15 cellular contexts compared by ENCODE assay signal in the genomic region with DNA sequence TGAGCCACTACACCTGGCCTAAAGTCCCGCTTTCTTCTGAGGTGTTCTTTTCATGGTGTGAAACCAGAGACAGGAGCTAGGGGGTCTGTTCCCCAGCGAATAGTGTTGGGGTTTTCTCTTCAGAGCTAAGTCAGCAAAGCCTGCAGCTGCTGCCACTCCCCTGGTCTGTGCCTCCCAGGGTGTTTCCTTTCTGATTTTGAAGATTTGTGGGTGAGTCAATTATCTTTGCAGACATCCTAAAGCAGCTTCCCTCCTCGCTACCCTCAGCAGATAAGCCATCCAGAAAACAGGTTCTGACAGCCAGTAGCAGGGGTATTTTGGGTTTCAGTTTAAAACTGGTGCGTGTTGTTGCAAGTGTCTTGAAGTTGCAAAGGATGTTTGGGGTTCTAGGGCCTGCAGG.
DNase-seq lines count a peak whose midpoint lies in the region; ATAC-seq and TF ChIP-seq lines count a peak whose summit lies in the region.
"Had no signal": no experiment of that assay in that cellular context is flagged by ENCODE, and none has a peak within 500 bp of the region (broad histone marks: within the 10 kb centered on the region; RNA-seq: fewer than 3 reads in every experiment).

No MANE protein-coding gene starts in this region.

- H3K79me2 ChIP-seq in MM.1S (ENCODE audit: low read length): no peaks in the 10 kb centered on the region

- peaks cover 57% of the 10 kb centered on the region for H3K4me1 Mint-ChIP-seq in activated T-cell treated with anti-CD3 and anti-CD28 coated beads, Interleukin-2, amount 50 U/mL, for 72 hours (ENCODE audit: low read depth)
- peaks cover 55 to 65% of the 10 kb centered on the region in 2 donors for H3K4me1 Mint-ChIP-seq in natural killer cell

- peak overlapping the region; percentile 35 for H3K4me3 ChIP-seq in MM.1S (ENCODE audit: low read length)
- H3K4me3 ChIP-seq: thyroid gland had no signal

- intact Hi-C loops in natural killer cell (cut with micrococcal nuclease): no loop called here

- no peaks in the 10 kb centered on the region for H3K27me3 ChIP-seq in MM.1S (replicated peaks; ENCODE audit: insufficient read depth, low read length)
- H3K27me3 ChIP-seq: thyroid gland had no signal

- no peaks in the 10 kb centered on the region for H3K36me3 ChIP-seq in MM.1S (replicated peaks; ENCODE audit: insufficient read depth, low read length)
- H3K36me3 ChIP-seq: thyroid gland had no signal

- H3K9me3 Mint-ChIP-seq in activated T-cell treated with anti-CD3 and anti-CD28 coated beads, Interleukin-2, amount 50 U/mL, for 72 hours: no peaks in the 10 kb centered on the region
- H3K9me3 Mint-ChIP-seq in natural killer cell: no peaks in the 10 kb centered on the region
- H3K9me3 Mint-ChIP-seq: IgD-negative memory B cell had no signal

- H3F3A ChIP-seq in MM.1S (ENCODE audit: insufficient read depth, low read length): peaks cover 28% of the 10 kb centered on the region

- no peaks in the 10 kb centered on the region for H3K9me2 ChIP-seq in MM.1S (replicated peaks; ENCODE audit: insufficient read depth, low read length)

- peak overlapping the region; percentile 37 for H2AFZ ChIP-seq in MM.1S (ENCODE audit: low read length)

- DNase-seq in activated CD4-positive, CD25-positive, alpha-beta regulatory T cell treated with anti-CD3 and anti-CD28 coated beads, Interleukin-2, amount 50 U/mL, for 72 hours: no peak
- DNase-seq in MM.1S (peak; percentile 92), natural killer cell (no peak), GM20000 (ENCODE audit: low spot score) (no peak), amniotic stem cell (lab: John Stamatoyannopoulos, UW) (no peak)
- peak in 1 of 2 donors; percentile 26 for DNase-seq in activated T-cell treated with anti-CD3 and anti-CD28 coated beads, Interleukin-2, amount 50 U/mL, for 72 hours
- DNase-seq in effector CD4-positive, alpha-beta T cell: no peak
- DNase-seq: DMS53, midbrain, NCI-H2029, right cardiac atrium, thyroid gland had no signal

- H3K27me3 Mint-ChIP-seq in activated T-cell treated with anti-CD3 and anti-CD28 coated beads, Interleukin-2, amount 50 U/mL, for 72 hours (ENCODE audit: low read depth): no peaks in the 10 kb centered on the region
- H3K27me3 Mint-ChIP-seq in natural killer cell (ENCODE audit: low read depth in 2 of 2): no peaks in the 10 kb centered on the region

- TF ChIP-seq CTCF in MM.1S (IDR thresholded peaks at IDR 0.05; ENCODE audit: low read length) (peak; percentile 9; the same call in 1 of the 2 replicates), natural killer cell (IDR thresholded peaks at IDR 0.05) (no peak), GM20000 (IDR thresholded peaks at IDR 0.05; ENCODE audit: extremely low read depth, missing control alignments) (no peak)

- no peaks in the 10 kb centered on the region for H3K36me3 Mint-ChIP-seq in activated T-cell treated with anti-CD3 and anti-CD28 coated beads, Interleukin-2, amount 50 U/mL, for 72 hours (ENCODE audit: insufficient read depth in 2 of 2)
- no peaks in the 10 kb centered on the region for H3K36me3 Mint-ChIP-seq in natural killer cell
- H3K36me3 Mint-ChIP-seq: IgD-negative memory B cell had no signal

- ATAC-seq in activated CD4-positive, CD25-positive, alpha-beta regulatory T cell treated with anti-CD3 and anti-CD28 coated beads, Interleukin-2, amount 50 U/mL, for 24 hours: peak; percentile 38 to 60
- peak; percentile 52 to 64 for ATAC-seq in activated T-cell treated with anti-CD3 and anti-CD28 coated beads, Interleukin-2, amount 50 U/mL, for 72 hours (replicated peaks in 1 of 2)
- ATAC-seq in natural killer cell: peak; percentile 49 to 60 (median 50)
- ATAC-seq: right cardiac atrium had no signal

- H3K27ac Mint-ChIP-seq in activated T-cell treated with anti-CD3 and anti-CD28 coated beads, Interleukin-2, amount 50 U/mL, for 72 hours: no peak overlapping the region
- H3K27ac Mint-ChIP-seq in natural killer cell: peak overlapping the region; percentile 67 to 76
- H3K27ac Mint-ChIP-seq: IgD-negative memory B cell had no signal

- no peaks in the 10 kb centered on the region for H3K9me3 ChIP-seq in MM.1S (replicated peaks; ENCODE audit: insufficient read depth, low read length)
- H3K9me3 ChIP-seq: thyroid gland had no signal

- H3K9ac ChIP-seq in MM.1S (ENCODE audit: low read length): peak overlapping the region; percentile 62

- H3K4me1 ChIP-seq in MM.1S (ENCODE audit: low read length): peaks cover 55% of the 10 kb centered on the region

- peak overlapping the region; percentile 91 for H3K27ac ChIP-seq in MM.1S (ENCODE audit: low read length)
- H3K27ac ChIP-seq: 22Rv1, thyroid gland had no signal

- H3K4me2 ChIP-seq in MM.1S (ENCODE audit: low read depth, low read length): peak overlapping the region; percentile 85

- peak overlapping the region; percentile 15 to 29 for H3K4me3 Mint-ChIP-seq in activated T-cell treated with anti-CD3 and anti-CD28 coated beads, Interleukin-2, amount 50 U/mL, for 72 hours
- H3K4me3 Mint-ChIP-seq in natural killer cell: peak overlapping the region; percentile 56
- H3K4me3 Mint-ChIP-seq: IgD-negative memory B cell had no signal

- no peaks in the 10 kb centered on the region for H4K20me1 ChIP-seq in MM.1S (ENCODE audit: insufficient read depth, low read length)
